Comparison of ENCODE assay signal across 8 cellular contexts in genomic region chr12:64010069-64010686, GRCh38.
DNase-seq lines count a peak whose midpoint lies in the region; ATAC-seq and TF ChIP-seq lines count a peak whose summit lies in the region.

No MANE protein-coding gene starts in this region.

- H3K79me2 ChIP-seq in ACC112 (ENCODE audit: control insufficient read depth, insufficient read depth, low read length, unreplicated experiment): peaks cover 29% of the 10 kb centered on the region

- peak overlapping the region; percentile 35 for H3K27ac ChIP-seq in ACC112 (ENCODE audit: low read depth, low read length)
- H3K27ac ChIP-seq in duodenal mucosa (ENCODE audit: low read depth, low read length): peak overlapping the region; percentile 34
- H3K27ac ChIP-seq in coronary artery: no peak overlapping the region

- no peaks in the 10 kb centered on the region for H3K27me3 ChIP-seq in ACC112 (ENCODE audit: insufficient read depth, low read length)
- H3K27me3 ChIP-seq in duodenal mucosa (ENCODE audit: control insufficient read depth in 1 of 2, insufficient read depth in 2 of 2, low read length in 2 of 2): no peaks in the 10 kb centered on the region

- 0 out of 2 replicates have a peak, but pooled peaks cover 2% of the 10 kb centered on the region for H3K36me3 ChIP-seq in ACC112 (ENCODE audit: insufficient read depth, low read length)
- no peaks in the 10 kb centered on the region for H3K36me3 ChIP-seq in duodenal mucosa (ENCODE audit: control insufficient read depth in 1 of 2, insufficient read depth in 2 of 2, low read length in 2 of 2)

- no peaks in the 10 kb centered on the region for H3K36me3 Mint-ChIP-seq in activated T-cell treated with anti-CD3 and anti-CD28 coated beads, Interleukin-2, amount 50 U/mL, for 72 hours (ENCODE audit: insufficient read depth in 2 of 2)

- H3K4me3 ChIP-seq in ACC112 (ENCODE audit: low read depth, low read length) (no peak overlapping the region), duodenal mucosa (ENCODE audit: low read depth in 1 of 2, low read length in 2 of 2) (no peak overlapping the region), coronary artery (no peak overlapping the region)

- H3K4me3 Mint-ChIP-seq in activated T-cell treated with anti-CD3 and anti-CD28 coated beads, Interleukin-2, amount 50 U/mL, for 72 hours: no peak overlapping the region

- peak; percentile 75 for ATAC-seq in GM21367 (IDR thresholded peaks at IDR 0.05; ENCODE audit: unreplicated experiment)
- ATAC-seq in HG03354 (IDR thresholded peaks at IDR 0.05; ENCODE audit: poor library complexity, severe bottlenecking, unreplicated experiment): peak; percentile 89
- no peak for ATAC-seq in GM21360 (IDR thresholded peaks at IDR 0.05; ENCODE audit: unreplicated experiment)
- no peak for ATAC-seq in activated T-cell treated with anti-CD3 and anti-CD28 coated beads, Interleukin-2, amount 50 U/mL, for 72 hours (replicated peaks in 1 of 2)

- H3K4me1 Mint-ChIP-seq in activated T-cell treated with anti-CD3 and anti-CD28 coated beads, Interleukin-2, amount 50 U/mL, for 72 hours (ENCODE audit: low read depth): no peaks in the 10 kb centered on the region

- H3K27me3 Mint-ChIP-seq in activated T-cell treated with anti-CD3 and anti-CD28 coated beads, Interleukin-2, amount 50 U/mL, for 72 hours (ENCODE audit: low read depth): no peaks in the 10 kb centered on the region

- no peak overlapping the region for H3K9ac ChIP-seq in duodenal mucosa (ENCODE audit: low read depth in 1 of 2, low read length in 2 of 2)

- H3K9me3 Mint-ChIP-seq in activated T-cell treated with anti-CD3 and anti-CD28 coated beads, Interleukin-2, amount 50 U/mL, for 72 hours: no peaks in the 10 kb centered on the region

- TF ChIP-seq CTCF in coronary artery (IDR thresholded peaks at IDR 0.05): no peak

- DNase-seq in stimulated activated CD4-positive, alpha-beta T cell treated with anti-CD3 and anti-CD28 coated beads, Interleukin-15, amount 100 ng/mL, for 24 hours: no peak
- no peak for DNase-seq in coronary artery (ENCODE audit: low spot score)
- no peak for DNase-seq in activated T-cell treated with anti-CD3 and anti-CD28 coated beads, Interleukin-2, amount 50 U/mL, for 72 hours

- peaks cover 52% of the 10 kb centered on the region for H3K4me1 ChIP-seq in ACC112 (ENCODE audit: control insufficient read depth, insufficient read depth, low read length, unreplicated experiment)
- no peaks in the 10 kb centered on the region for H3K4me1 ChIP-seq in duodenal mucosa (ENCODE audit: control insufficient read depth in 1 of 2, insufficient read depth in 2 of 2, low read length in 2 of 2)

- H3K27ac Mint-ChIP-seq in activated T-cell treated with anti-CD3 and anti-CD28 coated beads, Interleukin-2, amount 50 U/mL, for 72 hours: no peak overlapping the region

- H3K9me3 ChIP-seq in duodenal mucosa (ENCODE audit: control insufficient read depth in 1 of 2, low read length in 2 of 2): no peaks in the 10 kb centered on the region

- no peak overlapping the region for H2AFZ ChIP-seq in ACC112 (ENCODE audit: low read length, unreplicated experiment)

Comparison
In these comparisons a context has a peak if more than half of its experiments do, and no peak if none do; other contexts are left out.
1. H3K27ac ChIP-seq: peak in ACC112 (single experiment) and duodenal mucosa (single experiment); none in coronary artery (0 of 2).
2. ATAC-seq: peak in GM21367 (single experiment) and HG03354 (single experiment); none in GM21360 (single experiment) and activated T-cell treated with anti-CD3 and anti-CD28 coated beads, Interleukin-2, amount 50 U/mL, for 72 hours (0 of 2).